ENCODE assay signal across 12 cellular contexts in genomic region chr15:85475317-85475701, GRCh38.
DNase-seq lines count a peak whose midpoint lies in the region; ATAC-seq, FAIRE-seq and TF ChIP-seq lines count a peak whose summit lies in the region.
"Had no signal": no experiment of that assay in that cellular context is flagged by ENCODE, and none has a peak within 500 bp of the region (broad histone marks: within the 10 kb centered on the region; RNA-seq: fewer than 3 reads in every experiment).

No MANE protein-coding gene starts in this region.

- no peak overlapping the region for H2AFZ ChIP-seq in endothelial cell of umbilical vein (ENCODE audit: low read depth, low read length)

- no peaks in the 10 kb centered on the region for H3K36me3 ChIP-seq in endothelial cell of umbilical vein (ENCODE audit: control insufficient read depth in 2 of 2, extremely low read depth in 1 of 2, insufficient read depth in 2 of 2, low read length in 2 of 2)

- no peak for FAIRE-seq in endothelial cell of umbilical vein (lab: Jason Lieb, UNC)

- H3K27ac ChIP-seq in endothelial cell of umbilical vein (ENCODE audit: insufficient read depth, low read depth, low read length), result no peak overlapping the region

- H3K9me1 ChIP-seq in endothelial cell of umbilical vein (replicated peaks; ENCODE audit: control insufficient read depth, extremely low read depth, insufficient read depth, low read length), result no peaks in the 10 kb centered on the region

- no peaks in the 10 kb centered on the region for H3K27me3 ChIP-seq in endothelial cell of umbilical vein (ENCODE audit: control insufficient read depth in 2 of 2, insufficient read depth in 2 of 2, low read length in 2 of 2)

- peaks cover 38% of the 10 kb centered on the region for H3K79me2 ChIP-seq in endothelial cell of umbilical vein (ENCODE audit: control insufficient read depth, insufficient read depth, low read length)

- H3K9me3 Mint-ChIP-seq in activated naive CD4-positive, alpha-beta T cell treated with anti-CD3 and anti-CD28 coated beads, Interleukin-2, amount 50 U/mL, for 72 hours, result no peaks in the 10 kb centered on the region
- H3K9me3 Mint-ChIP-seq: stimulated activated naive CD8-positive, alpha-beta T cell treated with anti-CD3 and anti-CD28 coated beads, Interleukin-15, Interleukin-2, amounts not matched to agents 100 ng/mL and 50 ng/mL, for 24 hours had no signal

- ATAC-seq in GM21526 (IDR thresholded peaks at IDR 0.05; ENCODE audit: low FRiP score, unreplicated experiment) (peak; percentile 36), HG02763 (IDR thresholded peaks at IDR 0.05; ENCODE audit: unreplicated experiment) (no peak)
- ATAC-seq in activated naive CD4-positive, alpha-beta T cell treated with anti-CD3 and anti-CD28 coated beads, Interleukin-2, amount 50 U/mL, for 72 hours, result no peak

- no peak overlapping the region for H3K4me2 ChIP-seq in endothelial cell of umbilical vein (ENCODE audit: insufficient read depth, low read length)

- no peaks in the 10 kb centered on the region for H3K9me3 ChIP-seq in endothelial cell of umbilical vein (replicated peaks; ENCODE audit: control insufficient read depth, insufficient read depth, low read length)

- POLR2A ChIA-PET in GM10248 (lab: Yijun Ruan, JAX), result interaction anchor here (0.9 to 1.0 kb wide), 2 partner anchors 18 to 22 kb away, joined by 3 to 5 read pairs; no protein-coding TSS in a partner anchor
- POLR2A ChIA-PET in endothelial cell of umbilical vein (lab: Charles Lee), result no interaction called here

- TF ChIP-seq POLR2A in endothelial cell of umbilical vein (IDR thresholded peaks at IDR 0.05; ENCODE audit: low read depth, low read length), result no peak

- CTCF ChIA-PET in GM10248 (lab: Yijun Ruan, JAX), result interaction anchor here (0.8 to 8.4 kb wide), 17 partner anchors 11 to 179 kb away, joined by 3 to 73 read pairs (median 4); no protein-coding TSS in a partner anchor
- CTCF ChIA-PET in endothelial cell of umbilical vein (lab: Charles Lee), result interaction anchor here (0.7 to 4.6 kb wide), 6 partner anchors 12 to 179 kb away, joined by 3 to 33 read pairs (median 6); no protein-coding TSS in a partner anchor

- dilution Hi-C loops in endothelial cell of umbilical vein (cut with MboI; ENCODE audit: extremely low pct_ligation_motif_present, low sequenced_read_pairs), result no loop called here

- TF ChIP-seq CTCF in GM10248 (IDR thresholded peaks at IDR 0.05; ENCODE audit: control extremely low read depth, extremely low read depth, low read depth, missing control alignments), result no peak
- TF ChIP-seq CTCF in endothelial cell of umbilical vein (IDR thresholded peaks at IDR 0.05; ENCODE audit: extremely low read depth in 1 of 2, insufficient read depth in 1 of 2, low read depth in 1 of 2, low read length in 2 of 2), result no peak
- TF ChIP-seq CTCF in GM13977 (IDR thresholded peaks at IDR 0.05; ENCODE audit: extremely low read depth, insufficient read depth, missing control alignments), result no peak

- DNase-seq in GM10248 (ENCODE audit: extremely low spot score), result peak; percentile 31
- DNase-seq in KBM-7, result peak; percentile 96
- DNase-seq in endothelial cell of umbilical vein (ENCODE audit: low read depth, low spot score), result peak; percentile 63
- no peak for DNase-seq in stimulated activated CD4-positive, alpha-beta T cell treated with anti-CD3 and anti-CD28 coated beads, Interleukin-4, amount 100 ng/mL, for 1 hour
- DNase-seq in activated naive CD4-positive, alpha-beta T cell treated with anti-CD3 and anti-CD28 coated beads, Interleukin-2, amount 50 U/mL, for 72 hours (ENCODE audit: low spot score in 2 of 2), result no peak
- DNase-seq in GM13977 (ENCODE audit: low spot score), result no peak
- DNase-seq: DMS79 treated with DMSO at 0.1 percent for 48 hours, hypothalamus had no signal

- H4K20me1 ChIP-seq in endothelial cell of umbilical vein (replicated peaks; ENCODE audit: control insufficient read depth, extremely low read depth, insufficient read depth, low read length), result peaks cover 30% of the 10 kb centered on the region

- peak overlapping the region in 1 of 2 donors; percentile 18 for H3K27ac Mint-ChIP-seq in activated naive CD4-positive, alpha-beta T cell treated with anti-CD3 and anti-CD28 coated beads, Interleukin-2, amount 50 U/mL, for 72 hours
- H3K27ac Mint-ChIP-seq: progenitor cell of endocrine pancreas had no signal

- in situ Hi-C loops in KBM-7 (cut with MboI; ENCODE audit: low pct_unique_long_range_greater_than_20kb, low sequenced_read_pairs), result no loop called here
- in situ Hi-C loops in GM13977 (cut with MboI; ENCODE audit: low pct_unique_long_range_greater_than_20kb, low sequenced_read_pairs, unreplicated experiment), result loop anchor here (25.0 kb wide), 2 partner anchors 237 to 362 kb away; no protein-coding TSS in a partner anchor

- H3K4me1 ChIP-seq in endothelial cell of umbilical vein (ENCODE audit: control insufficient read depth, extremely low read depth, insufficient read depth, low read length), result peaks cover 40% of the 10 kb centered on the region

- no peak overlapping the region for H3K9ac ChIP-seq in endothelial cell of umbilical vein (replicated peaks; ENCODE audit: extremely low read depth, insufficient read depth, low read length)

- peaks cover 0 to 6% of the 10 kb centered on the region in 2 donors for H3K36me3 Mint-ChIP-seq in activated naive CD4-positive, alpha-beta T cell treated with anti-CD3 and anti-CD28 coated beads, Interleukin-2, amount 50 U/mL, for 72 hours

- intact Hi-C loops in endothelial cell of umbilical vein (cut with micrococcal nuclease), result no loop called here

- BruUV-seq in endothelial cell of umbilical vein (replicated peaks; lab: Mats Ljungman, UMichigan), result no TSS peak

- H3K4me3 ChIP-seq in endothelial cell of umbilical vein (replicated peaks in 1 of 3; ENCODE audit: insufficient read depth in 1 of 3, low read depth in 1 of 3, low read length in 3 of 3), result no peak overlapping the region

TF ChIP-seq in endothelial cell of umbilical vein, 7 proteins besides CTCF, POLR2A, EP300 and RAD21:
- TF ChIP-seq FOS (IDR thresholded peaks at IDR 0.05; ENCODE audit: borderline replicate concordance, insufficient read depth, low read length) (no peak), GATA2 (IDR thresholded peaks at IDR 0.05; ENCODE audit: insufficient read depth, insufficient read length, low read depth, low read length) (no peak), JUN (IDR thresholded peaks at IDR 0.05; ENCODE audit: borderline replicate concordance, insufficient read depth, insufficient read length, low read depth) (no peak), POLR2AphosphoS5 (IDR thresholded peaks at IDR 0.05; ENCODE audit: insufficient read depth, low read depth, low read length) (no peak), EZH2 (IDR thresholded peaks at IDR 0.05; ENCODE audit: borderline replicate concordance, low read depth, low read length, severe bottlenecking) (no peak), MYC (IDR thresholded peaks at IDR 0.05; ENCODE audit: low read depth, low read length) (no peak)
- TF ChIP-seq, protein P1, sequence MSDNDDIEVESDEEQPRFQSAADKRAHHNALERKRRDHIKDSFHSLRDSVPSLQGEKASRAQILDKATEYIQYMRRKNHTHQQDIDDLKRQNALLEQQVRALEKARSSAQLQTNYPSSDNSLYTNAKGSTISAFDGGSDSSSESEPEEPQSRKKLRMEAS (IDR thresholded peaks at IDR 0.05; ENCODE audit: insufficient read depth, insufficient read length), result no peak
TF ChIP-seq in endothelial cell of umbilical vein: peak in this region for 0.

Comparison
In these comparisons a context has a peak if more than half of its experiments do, and no peak if none do; other contexts are left out.
1. DNase-seq: peak in GM10248 (single experiment), KBM-7 (single experiment) and endothelial cell of umbilical vein (single experiment); none in stimulated activated CD4-positive, alpha-beta T cell treated with anti-CD3 and anti-CD28 coated beads, Interleukin-4, amount 100 ng/mL, for 1 hour (single experiment), activated naive CD4-positive, alpha-beta T cell treated with anti-CD3 and anti-CD28 coated beads, Interleukin-2, amount 50 U/mL, for 72 hours (0 of 2) and GM13977 (single experiment).